ENCODE assay signal across 16 cellular contexts in the genomic region with DNA sequence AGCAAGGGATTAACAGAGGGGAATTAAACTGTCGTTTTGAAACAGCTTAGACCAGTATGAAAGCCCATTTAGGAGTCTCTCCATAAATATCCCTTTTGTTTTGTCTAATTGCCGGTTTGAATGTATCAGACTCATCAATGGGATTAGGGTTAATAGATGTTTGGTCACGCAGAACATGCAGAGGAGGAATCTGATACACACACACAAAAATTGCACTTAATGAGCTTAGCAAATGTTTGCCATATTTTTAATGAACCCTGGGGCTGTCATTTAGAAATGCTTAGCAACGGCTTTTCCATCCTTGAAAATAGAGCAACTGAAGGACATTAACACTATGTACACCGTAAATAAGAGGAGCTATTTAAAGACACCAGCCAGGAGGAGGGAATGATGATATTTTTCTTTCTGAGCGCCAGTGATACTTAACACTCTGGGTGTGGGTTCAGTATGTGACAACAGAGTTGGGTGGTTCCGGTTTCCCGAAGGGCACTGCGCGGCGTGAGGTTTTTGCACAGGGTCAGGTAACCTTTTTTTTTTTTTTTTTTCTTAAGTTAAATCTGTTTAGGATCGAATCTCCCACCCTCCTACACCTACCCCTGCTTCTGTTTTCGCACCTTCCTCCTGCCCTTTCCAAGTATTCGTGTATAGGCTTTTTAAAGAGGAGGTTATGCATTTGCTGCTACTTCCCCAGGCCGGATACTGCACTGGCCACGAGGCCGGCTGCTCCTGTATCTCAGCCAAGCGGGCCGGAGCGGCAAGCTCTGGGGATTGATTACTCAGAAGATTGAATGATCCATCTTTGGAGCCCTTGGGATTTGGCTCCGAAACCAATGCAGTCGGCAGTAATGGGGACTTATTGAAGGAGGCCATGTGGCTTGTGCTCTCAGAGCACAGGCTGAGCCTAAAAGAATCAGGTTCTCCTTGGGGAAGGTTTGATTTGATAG.
DNase-seq lines count a peak whose midpoint lies in the region; TF ChIP-seq lines count a peak whose summit lies in the region.
"Had no signal": no experiment of that assay in that cellular context is flagged by ENCODE, and none has a peak within 500 bp of the region (broad histone marks: within the 10 kb centered on the region; RNA-seq: fewer than 3 reads in every experiment).

No MANE protein-coding gene starts in this region.

- peaks cover 57% of the 10 kb centered on the region for H3K27me3 Mint-ChIP-seq in type B pancreatic cell

- no peaks in the 10 kb centered on the region for H3K36me3 Mint-ChIP-seq in type B pancreatic cell
- H3K36me3 Mint-ChIP-seq: CD4-positive, alpha-beta memory T cell had no signal

- H3K9me3 Mint-ChIP-seq in type B pancreatic cell = no peaks in the 10 kb centered on the region
- H3K9me3 Mint-ChIP-seq: activated naive CD8-positive, alpha-beta T cell treated with anti-CD3 and anti-CD28 coated beads, Interleukin-2, amount 50 U/mL, for 24 hours; activated T-cell treated with anti-CD3 and anti-CD28 coated beads, Interleukin-2, amount 50 U/mL, for 4 hours; CD4-positive, alpha-beta memory T cell; central memory CD8-positive, alpha-beta T cell had no signal

- H3K4me3 Mint-ChIP-seq in type B pancreatic cell = peak overlapping the region; percentile 20
- H3K4me3 Mint-ChIP-seq: activated CD4-positive, alpha-beta T cell treated with anti-CD3 and anti-CD28 coated beads for 36 hours; activated naive CD8-positive, alpha-beta T cell treated with anti-CD3 and anti-CD28 coated beads, Interleukin-2, amount 50 U/mL, for 24 hours; activated T-cell treated with anti-CD3 and anti-CD28 coated beads, Interleukin-2, amount 50 U/mL, for 4 hours; CD4-positive, alpha-beta memory T cell; central memory CD8-positive, alpha-beta T cell had no signal

- H3K27ac Mint-ChIP-seq in type B pancreatic cell = no peak overlapping the region
- H3K27ac Mint-ChIP-seq: activated CD4-positive, alpha-beta T cell treated with anti-CD3 and anti-CD28 coated beads for 36 hours; activated naive CD8-positive, alpha-beta T cell treated with anti-CD3 and anti-CD28 coated beads, Interleukin-2, amount 50 U/mL, for 24 hours; CD4-positive, alpha-beta memory T cell had no signal

- DNase-seq in NCI-H510A treated with DMSO at 0.1 percent for 48 hours (lab: John Stamatoyannopoulos, UW) (peak; percentile 41), NCI-H510A (lab: John Stamatoyannopoulos, UW) (no peak), NCI-H526 (lab: John Stamatoyannopoulos, UW) (peak; percentile 51 to 58), medulla oblongata (ENCODE audit: extremely low spot score) (peak; percentile 3), type B pancreatic cell (ENCODE audit: extremely low spot score, unreplicated experiment) (no peak), HUDEP-2 (lab: John Stamatoyannopoulos, UW; ENCODE audit: unreplicated experiment in 76 of 76) (no peak), cerebellar nuclear complex (lab: John Stamatoyannopoulos, UW) (no peak)
- no peak for DNase-seq in stimulated activated naive CD4-positive, alpha-beta T cell (lab: John Stamatoyannopoulos, UW)
- DNase-seq: activated CD4-positive, alpha-beta T cell treated with anti-CD3 and anti-CD28 coated beads for 36 hours; activated naive CD8-positive, alpha-beta T cell treated with anti-CD3 and anti-CD28 coated beads, Interleukin-2, amount 50 U/mL, for 24 hours; activated T-cell treated with anti-CD3 and anti-CD28 coated beads, Interleukin-2, amount 50 U/mL, for 4 hours; CD4-positive, alpha-beta memory T cell; NCI-H226; right lobe of liver; T-helper 2 cell had no signal

- peaks cover 19% of the 10 kb centered on the region for H3K4me1 Mint-ChIP-seq in type B pancreatic cell (ENCODE audit: unreplicated experiment)
- H3K4me1 Mint-ChIP-seq: activated naive CD8-positive, alpha-beta T cell treated with anti-CD3 and anti-CD28 coated beads, Interleukin-2, amount 50 U/mL, for 24 hours; CD4-positive, alpha-beta memory T cell; central memory CD8-positive, alpha-beta T cell had no signal

- no peak for TF ChIP-seq CTCF in type B pancreatic cell (conservative IDR thresholded peaks at IDR 0.05)

Comparison
In these comparisons a context has a peak if more than half of its experiments do, and no peak if none do; other contexts are left out.
1. DNase-seq: peak in NCI-H510A treated with DMSO at 0.1 percent for 48 hours (single experiment), NCI-H526 (2 of 2) and medulla oblongata (single experiment); none in NCI-H510A (single experiment), type B pancreatic cell (single experiment), HUDEP-2 (0 of 76), cerebellar nuclear complex (0 of 2) and stimulated activated naive CD4-positive, alpha-beta T cell (0 of 6).